In genomic region chr6:7697820-7698623, GRCh38 we compare ENCODE assay signal across 1 cellular context.
TF ChIP-seq lines count a peak whose summit lies in the region.

No MANE protein-coding gene starts in this region.

TF ChIP-seq in HepG2, 621 proteins besides CTCF, POLR2A, EP300 and RAD21 (continued from another document and continues in another):
- no peak; the same call in 1 of the 2 replicates for TF ChIP-seq ARID4A (CRISPR knock-in tag; IDR thresholded peaks at IDR 0.05; ENCODE audit: borderline replicate concordance)
- no peak for TF ChIP-seq THAP8 (CRISPR knock-in tag; IDR thresholded peaks at IDR 0.05; ENCODE audit: borderline replicate concordance)
- TF ChIP-seq ZBTB44 (CRISPR knock-in tag; IDR thresholded peaks at IDR 0.05) = no peak
- no peak for TF ChIP-seq MTF1 (CRISPR knock-in tag; IDR thresholded peaks at IDR 0.05)
- TF ChIP-seq GABPB1 (CRISPR knock-in tag; IDR thresholded peaks at IDR 0.05) = peak; percentile 45; the same call in 1 of the 2 replicates
- TF ChIP-seq E2F1 (CRISPR knock-in tag; IDR thresholded peaks at IDR 0.05) = no peak
- TF ChIP-seq SKI (IDR thresholded peaks at IDR 0.05; ENCODE audit: partially characterized antibody) = no peak
- TF ChIP-seq SNAPC2 (CRISPR knock-in tag; IDR thresholded peaks at IDR 0.05) = no peak
- TF ChIP-seq PRDM10 (CRISPR knock-in tag; IDR thresholded peaks at IDR 0.05; ENCODE audit: low read depth) = peak; percentile 73; the same call in 1 of the 2 replicates
- TF ChIP-seq PAF1 (CRISPR knock-in tag; IDR thresholded peaks at IDR 0.05) = no peak
- peak; percentile 28; the same call in 1 of the 2 replicates for TF ChIP-seq SIX1 (CRISPR knock-in tag; IDR thresholded peaks at IDR 0.05; ENCODE audit: borderline replicate concordance)
- no peak for TF ChIP-seq AGO2 (optimal IDR thresholded peaks at IDR 0.05; ENCODE audit: low read depth, low read length)
- TF ChIP-seq ZNF766 (CRISPR knock-in tag; IDR thresholded peaks at IDR 0.05; ENCODE audit: borderline replicate concordance) = no peak
- no peak for TF ChIP-seq ZNF781 (CRISPR knock-in tag; IDR thresholded peaks at IDR 0.05; ENCODE audit: borderline replicate concordance, not compliant biosample characterization)
- no peak for TF ChIP-seq ELF4 (CRISPR knock-in tag; IDR thresholded peaks at IDR 0.05; ENCODE audit: borderline replicate concordance)
- no peak for TF ChIP-seq MATR3 (CRISPR knock-in tag; IDR thresholded peaks at IDR 0.05)
- TF ChIP-seq PHF5A (CRISPR knock-in tag; IDR thresholded peaks at IDR 0.05; ENCODE audit: low read depth, unreplicated experiment) = no peak
- no peak for TF ChIP-seq GZF1 (CRISPR knock-in tag; IDR thresholded peaks at IDR 0.05)
- TF ChIP-seq ETV6 (CRISPR knock-in tag; conservative IDR thresholded peaks at IDR 0.05) = no peak
- no peak for TF ChIP-seq SNAPC5 (CRISPR knock-in tag; IDR thresholded peaks at IDR 0.05; ENCODE audit: borderline replicate concordance)
- no peak for TF ChIP-seq CHCHD3 (CRISPR knock-in tag; IDR thresholded peaks at IDR 0.05)
- TF ChIP-seq MYPOP (CRISPR knock-in tag; IDR thresholded peaks at IDR 0.05) = peak; percentile 79; the same call in 1 of the 2 replicates
- peak; percentile 77 for TF ChIP-seq THAP11 (CRISPR knock-in tag; IDR thresholded peaks at IDR 0.05)
- no peak for TF ChIP-seq PITX1 (CRISPR knock-in tag; IDR thresholded peaks at IDR 0.05)
- TF ChIP-seq LCORL (IDR thresholded peaks at IDR 0.05) = peak; percentile 50; the same call in 1 of the 2 replicates
- peak; percentile 83; the same call in 1 of the 2 replicates for TF ChIP-seq LCORL (CRISPR knock-in tag; IDR thresholded peaks at IDR 0.05)
- no peak for TF ChIP-seq ZNF704 (CRISPR knock-in tag; IDR thresholded peaks at IDR 0.05; ENCODE audit: borderline replicate concordance)
- peak; percentile 90 for TF ChIP-seq ATF3 (CRISPR knock-in tag; IDR thresholded peaks at IDR 0.05)
- no peak for TF ChIP-seq TSC22D2 (CRISPR knock-in tag; IDR thresholded peaks at IDR 0.05; ENCODE audit: borderline replicate concordance)
- no peak for TF ChIP-seq FOXM1 (CRISPR knock-in tag; IDR thresholded peaks at IDR 0.05)
- no peak for TF ChIP-seq RFX5 (IDR thresholded peaks at IDR 0.05; ENCODE audit: low read depth, low read length)
- peak; percentile 20; the same call in 1 of the 2 replicates for TF ChIP-seq MIXL1 (CRISPR knock-in tag; IDR thresholded peaks at IDR 0.05)
- TF ChIP-seq NBN (conservative IDR thresholded peaks at IDR 0.05) = no peak
- TF ChIP-seq ZNF746 (CRISPR knock-in tag; IDR thresholded peaks at IDR 0.05) = no peak
- TF ChIP-seq MTA1 (CRISPR knock-in tag; IDR thresholded peaks at IDR 0.05; ENCODE audit: borderline replicate concordance) = no peak
- no peak for TF ChIP-seq ZNF280D (CRISPR knock-in tag; IDR thresholded peaks at IDR 0.05)
- TF ChIP-seq NFRKB (IDR thresholded peaks at IDR 0.05) = no peak
- no peak for TF ChIP-seq ZFP90 (CRISPR knock-in tag; IDR thresholded peaks at IDR 0.05; ENCODE audit: borderline replicate concordance)
- TF ChIP-seq ZNF350 (CRISPR knock-in tag; IDR thresholded peaks at IDR 0.05; ENCODE audit: borderline replicate concordance, low read depth) = no peak
- no peak for TF ChIP-seq KMT2B (CRISPR knock-in tag; IDR thresholded peaks at IDR 0.05)
- no peak for TF ChIP-seq ZNF607 (CRISPR knock-in tag; IDR thresholded peaks at IDR 0.05; ENCODE audit: borderline replicate concordance)
- TF ChIP-seq RFX1 (IDR thresholded peaks at IDR 0.05) = no peak
- no peak for TF ChIP-seq NPAS2 (CRISPR knock-in tag; IDR thresholded peaks at IDR 0.05; ENCODE audit: borderline replicate concordance)
- TF ChIP-seq ZNF275 (CRISPR knock-in tag; IDR thresholded peaks at IDR 0.05; ENCODE audit: borderline replicate concordance) = no peak
- 0 out of 2 replicates have a peak, but pooled peaks have one; percentile 25 for TF ChIP-seq ZNF33B (CRISPR knock-in tag; IDR thresholded peaks at IDR 0.05)
